25 cellular contexts compared by ENCODE assay signal in genomic region chr12:132014915-132015280, GRCh38.
DNase-seq lines count a peak whose midpoint lies in the region; ATAC-seq, FAIRE-seq and TF ChIP-seq lines count a peak whose summit lies in the region.
"Had no signal": no experiment of that assay in that cellular context is flagged by ENCODE, and none has a peak within 500 bp of the region (broad histone marks: within the 10 kb centered on the region; RNA-seq: fewer than 3 reads in every experiment).

No MANE protein-coding gene starts in this region.

- H3K4me1 ChIP-seq in HepG2 (ENCODE audit: insufficient read depth, low read length) (no peaks in the 10 kb centered on the region), right lobe of liver (no peaks in the 10 kb centered on the region), OCI-LY7 (ENCODE audit: insufficient read depth, low read length, poor library complexity, severe bottlenecking) (no peaks in the 10 kb centered on the region), transverse colon (no peaks in the 10 kb centered on the region)
- H3K4me1 ChIP-seq: body of pancreas, HAP-1, left lung, tibial artery had no signal

- H3K79me2 ChIP-seq in HepG2 (ENCODE audit: insufficient read depth, low read length) (no peaks in the 10 kb centered on the region), OCI-LY7 (ENCODE audit: insufficient read depth, low read depth, low read length) (no peaks in the 10 kb centered on the region)

- H3K9me2 ChIP-seq in OCI-LY7 (ENCODE audit: insufficient read depth, low read length) = no peaks in the 10 kb centered on the region

- H2AFZ ChIP-seq in HepG2 (ENCODE audit: low read length) (no peak overlapping the region), OCI-LY7 (ENCODE audit: low read length) (no peak overlapping the region)

- TF ChIP-seq RAD21 in HepG2 (CRISPR knock-in tag; IDR thresholded peaks at IDR 0.05) = no peak

- in situ Hi-C loops in HepG2 (cut with HindIII; ENCODE audit: extremely low pct_ligation_motif_present, low pct_unique_long_range_greater_than_20kb) (loop anchor here (25.0 kb wide), 1 partner anchor 403 kb away; no protein-coding TSS in a partner anchor), transverse colon (cut with MboI; ENCODE audit: low pct_ligation_motif_present in 1 of 4, low pct_unique_long_range_greater_than_20kb in 1 of 4, low sequenced_read_pairs in 3 of 4) (no loop called here)

- H3K9me3 ChIP-seq in HepG2 (ENCODE audit: low read length) = no peaks in the 10 kb centered on the region
- H3K9me3 ChIP-seq in right lobe of liver = no peaks in the 10 kb centered on the region
- no peaks in the 10 kb centered on the region for H3K9me3 ChIP-seq in OCI-LY7 (ENCODE audit: low read length)
- H3K9me3 ChIP-seq in transverse colon = no peaks in the 10 kb centered on the region
- H3K9me3 ChIP-seq: body of pancreas, HAP-1, left lung, stomach, tibial artery had no signal

- no TSS peak for BruUV-seq in HepG2 (replicated peaks; lab: Mats Ljungman, UMichigan)
- no TSS peak for BruUV-seq in OCI-LY7 (replicated peaks; lab: Mats Ljungman, UMichigan)

- TF ChIP-seq CTCF in HepG2 (CRISPR knock-in tag; IDR thresholded peaks at IDR 0.05) (0 out of 2 replicates have a peak, but pooled peaks have one; percentile 13), right lobe of liver (IDR thresholded peaks at IDR 0.05) (no peak), OCI-LY7 (conservative IDR thresholded peaks at IDR 0.05; ENCODE audit: low read length) (0 out of 2 replicates have a peak, but pooled peaks have one; percentile 11), choroid plexus epithelial cell (conservative IDR thresholded peaks at IDR 0.05; ENCODE audit: low read depth, low read length) (peak; percentile 28), transverse colon (IDR thresholded peaks at IDR 0.05) (no peak)

- H3K36me3 ChIP-seq in HepG2 (replicated peaks in 1 of 2; ENCODE audit: control insufficient read depth in 1 of 2, insufficient read depth in 2 of 2, low read length in 2 of 2) (peaks cover 37 to 85% of the 10 kb centered on the region in 2 experiments), right lobe of liver (peaks cover 0 to 80% (median 36%) of the 10 kb centered on the region in 4 donors), OCI-LY7 (ENCODE audit: insufficient read depth, low read length) (peaks cover 89% of the 10 kb centered on the region), transverse colon (peaks cover 0 to 66% (median 31%) of the 10 kb centered on the region in 4 donors)

- intact Hi-C loops in HepG2 (cut with micrococcal nuclease; ENCODE audit: unreplicated experiment) = no loop called here
- intact Hi-C loops in right lobe of liver (cut with DNase I) = no loop called here
- intact Hi-C loops in OCI-LY7 (cut with micrococcal nuclease; ENCODE audit: unreplicated experiment) = no loop called here
- intact Hi-C loops in transverse colon (cut with DNase I; ENCODE audit: low total_unique reads) = no loop called here

- H3K4me3 ChIP-seq in HepG2 (replicated peaks in 1 of 3; ENCODE audit: insufficient read depth in 1 of 3, low read depth in 2 of 3, low read length in 3 of 3) (no peak overlapping the region), right lobe of liver (no peak overlapping the region), OCI-LY7 (ENCODE audit: low read depth, low read length, poor library complexity, severe bottlenecking) (no peak overlapping the region), choroid plexus epithelial cell (ENCODE audit: low read depth, low read length) (no peak overlapping the region), transverse colon (no peak overlapping the region)
- H3K4me3 ChIP-seq: body of pancreas, HAP-1, left lung, stomach, tibial artery had no signal

- no peaks in the 10 kb centered on the region for H3K27me3 ChIP-seq in HepG2 (ENCODE audit: control insufficient read depth in 1 of 2, insufficient read depth in 2 of 2, low read length in 2 of 2)
- H3K27me3 ChIP-seq in right lobe of liver = no peaks in the 10 kb centered on the region
- H3K27me3 ChIP-seq in transverse colon = no peaks in the 10 kb centered on the region
- H3K27me3 ChIP-seq: body of pancreas, left lung, stomach, tibial artery had no signal

- H3K4me2 ChIP-seq in HepG2 (ENCODE audit: low read depth, low read length) (no peak overlapping the region), OCI-LY7 (ENCODE audit: low read length) (no peak overlapping the region)

- TF ChIP-seq POLR2A in HepG2 (IDR thresholded peaks at IDR 0.05; ENCODE audit: insufficient read depth in 1 of 2, low read depth in 2 of 2, low read length in 2 of 2) (no peak), right lobe of liver (IDR thresholded peaks at IDR 0.05) (no peak), transverse colon (IDR thresholded peaks at IDR 0.05) (no peak)

- no peak overlapping the region for H3K27ac ChIP-seq in HepG2 (ENCODE audit: extremely low read length, insufficient read depth, low read length)
- no peak overlapping the region for H3K27ac ChIP-seq in right lobe of liver
- no peak overlapping the region for H3K27ac ChIP-seq in OCI-LY7 (ENCODE audit: low read depth, low read length, poor library complexity, severe bottlenecking)
- H3K27ac ChIP-seq in transverse colon = no peak overlapping the region
- H3K27ac ChIP-seq: body of pancreas, left lung, stomach, tibial artery had no signal

- H4K20me1 ChIP-seq in HepG2 (ENCODE audit: insufficient read depth, low read length) (no peaks in the 10 kb centered on the region), OCI-LY7 (ENCODE audit: insufficient read depth, low read length) (no peaks in the 10 kb centered on the region)

- ATAC-seq in HepG2 (no peak; the same call in 2 of the 3 replicates), right lobe of liver (no peak), GM21717 (IDR thresholded peaks at IDR 0.05; ENCODE audit: unreplicated experiment) (no peak)
- ATAC-seq: body of pancreas; left lung; naive thymus-derived CD4-positive, alpha-beta T cell had no signal

- WGBS in HepG2 (ENCODE audit: low lambda C conversion rate) = 100% methylated on average over 7 of the region's 7 CpGs
- WGBS in right lobe of liver (ENCODE audit: insufficient coverage, low coverage, low lambda C conversion rate, missing lambda C conversion rate) = 100% methylated on average over 2 of the region's 7 CpGs
- 89 to 100% methylated on average over 1 to 7 of the region's 7 CpGs for WGBS in transverse colon (ENCODE audit: low coverage in 1 of 2), 2 donors

- no peak for TF ChIP-seq EP300 in HepG2 (IDR thresholded peaks at IDR 0.05; ENCODE audit: low read depth in 2 of 2, low read length in 2 of 2)
- TF ChIP-seq EP300 in HepG2 (CRISPR knock-in tag; IDR thresholded peaks at IDR 0.05; ENCODE audit: borderline replicate concordance) = no peak
- TF ChIP-seq EP300 in transverse colon (IDR thresholded peaks at IDR 0.05; ENCODE audit: low read depth) = no peak

- no peak overlapping the region for H3K9ac ChIP-seq in HepG2 (ENCODE audit: insufficient read depth, low read depth, low read length)

- POLR2A ChIA-PET in HepG2 (lab: Yijun Ruan, JAX) (no interaction called here), OCI-LY7 (lab: Charles Lee) (no interaction called here)

- CTCF ChIA-PET in HepG2 (lab: Yijun Ruan, JAX; ENCODE audit: low intra/inter-chr PET ratio, low total read pairs) (no interaction called here), OCI-LY7 (lab: Charles Lee; ENCODE audit: unreplicated experiment) (no interaction called here)

- DNase-seq in HepG2 (ENCODE audit: low spot score) (no peak), right lobe of liver (no peak), OCI-LY7 (ENCODE audit: low spot score) (peak; percentile 14), choroid plexus epithelial cell (ENCODE audit: low read depth) (peak; percentile 17), globus pallidus (ENCODE audit: low spot score) (no peak), transverse colon (no peak), HuH-7 (ENCODE audit: low spot score) (no peak)
- DNase-seq: body of pancreas; DMS53; GF-D8; glutamatergic neuron; KG1; naive thymus-derived CD4-positive, alpha-beta T cell; NCI-H1436; NCI-H2081 treated with DMSO at 0.1 percent for 48 hours; NCI-H446; NCI-H82; occipital lobe; stomach had no signal

- FAIRE-seq in HepG2 (lab: Jason Lieb, UNC) = no peak
- FAIRE-seq: GM19239, islet of Langerhans had no signal

TF ChIP-seq in HepG2, 621 proteins besides CTCF, POLR2A, EP300 and RAD21:
- TF ChIP-seq HHEX (CRISPR knock-in tag; IDR thresholded peaks at IDR 0.05) = no peak
- TF ChIP-seq E2F5 (CRISPR knock-in tag; conservative IDR thresholded peaks at IDR 0.05) = no peak
- TF ChIP-seq MTF1 (CRISPR knock-in tag; IDR thresholded peaks at IDR 0.05) = no peak
- TF ChIP-seq ZBTB38 (CRISPR knock-in tag; IDR thresholded peaks at IDR 0.05) = no peak
- no peak for TF ChIP-seq SRSF9 (IDR thresholded peaks at IDR 0.05; ENCODE audit: borderline replicate concordance, insufficient read depth, low read depth, low read length, poor library complexity, severe bottlenecking)

Comparison
In these comparisons a context has a peak if more than half of its experiments do, and no peak if none do; other contexts are left out.
1. CTCF ChIP-seq: peak in HepG2 (single experiment), OCI-LY7 (single experiment) and choroid plexus epithelial cell (single experiment); none in right lobe of liver (0 of 4) and transverse colon (0 of 5).
2. DNase-seq: peak in OCI-LY7 (single experiment) and choroid plexus epithelial cell (single experiment); none in HepG2 (single experiment), right lobe of liver (0 of 3), globus pallidus (single experiment), transverse colon (single experiment) and HuH-7 (single experiment).